ENCODE assay signal across 6 cellular contexts in genomic region chr1:154992721-154993571, GRCh38. TPM values are rescaled to one million over a fixed set of nuclear protein-coding genes. Genes with fewer than 3 reads are reported as not detected.
DNase-seq lines count a peak whose midpoint lies in the region; ATAC-seq and TF ChIP-seq lines count a peak whose summit lies in the region.

No MANE protein-coding gene starts in this region.

- H3K9ac ChIP-seq in mesendoderm (ENCODE audit: low read length): no peak overlapping the region

- WGBS in mesendoderm (ENCODE audit: extremely low coverage, insufficient coverage, low lambda C conversion rate): no CpG with 5 or more reads among the region's 14 CpGs

- no peak overlapping the region for H3K23ac ChIP-seq in mesendoderm (ENCODE audit: low read length)

- no peak overlapping the region for H4K8ac ChIP-seq in mesendoderm (ENCODE audit: low read depth, low read length)

- H3K4me1 ChIP-seq in HEK293 (ENCODE audit: control insufficient read depth, insufficient read depth, low read length): no peaks in the 10 kb centered on the region
- H3K4me1 ChIP-seq in RWPE2 (ENCODE audit: insufficient read depth, poor library complexity, severe bottlenecking): no peaks in the 10 kb centered on the region
- H3K4me1 ChIP-seq in mesendoderm (ENCODE audit: control insufficient read depth, low read depth, low read length): no peaks in the 10 kb centered on the region

- in situ Hi-C loops in GM13976 (cut with MboI; ENCODE audit: low sequenced_read_pairs, unreplicated experiment): no loop called here

- CTCF ChIA-PET in HEK293 (lab: Yijun Ruan, JAX): interaction anchor here (0.8 to 8.9 kb wide), 10 partner anchors 9 to 67 kb away, joined by 3 to 55 read pairs (median 4); partner anchors contain the start of genes FLAD1 and PYGO2
- CTCF ChIA-PET in activated CD8-positive, alpha-beta T cell treated with anti-CD3 and anti-CD28 coated beads for 36 hours (lab: Charles Lee): interaction anchor here (0.8 to 3.1 kb wide), 7 partner anchors 9 to 92 kb away, joined by 3 to 25 read pairs (median 8); partner anchors contain the start of genes ADAM15, FLAD1 and PBXIP1

- H4K5ac ChIP-seq in mesendoderm (ENCODE audit: low read length): no peak overlapping the region

- H3K56ac ChIP-seq in mesendoderm (ENCODE audit: low read length): no peak overlapping the region

- no peak overlapping the region for H3K27ac ChIP-seq in HEK293 (ENCODE audit: extremely low read depth, low read depth, low read length)
- peak overlapping the region; percentile 13 for H3K27ac ChIP-seq in RWPE2 (ENCODE audit: poor library complexity, severe bottlenecking)
- no peak overlapping the region for H3K27ac ChIP-seq in mesendoderm (ENCODE audit: low read depth, low read length)

- TF ChIP-seq CTCF in HEK293 (tag by site-specific recombination; IDR thresholded peaks at IDR 0.05): peak; percentile 71
- peak; percentile 39 for TF ChIP-seq CTCF in RWPE2 (IDR thresholded peaks at IDR 0.05; ENCODE audit: poor library complexity, severe bottlenecking)
- no peak for TF ChIP-seq CTCF in GM13976 (IDR thresholded peaks at IDR 0.05; ENCODE audit: borderline replicate concordance, control extremely low read depth, extremely low read depth, insufficient read depth, missing control alignments)
- no peak for TF ChIP-seq CTCF in activated CD8-positive, alpha-beta T cell treated with anti-CD3 and anti-CD28 coated beads for 36 hours (IDR thresholded peaks at IDR 0.05)

- no peak overlapping the region for H2AK5ac ChIP-seq in mesendoderm (ENCODE audit: low read length)

- H3K18ac ChIP-seq in mesendoderm (ENCODE audit: low read length): no peak overlapping the region

- peak; percentile 55 for DNase-seq in RWPE2 (ENCODE audit: low spot score)
- peak; percentile 75 for DNase-seq in mesendoderm
- DNase-seq in GM13976 (ENCODE audit: low spot score): no peak
- DNase-seq in activated effector memory CD4-positive, alpha-beta T cell treated with Interleukin-2 at 50 U/mL for 16 hours: no peak
- DNase-seq in activated CD8-positive, alpha-beta T cell treated with anti-CD3 and anti-CD28 coated beads for 36 hours: no peak

- H3K9me3 ChIP-seq in HEK293 (ENCODE audit: control insufficient read depth, insufficient read depth, low read depth, low read length) (no peaks in the 10 kb centered on the region), RWPE2 (ENCODE audit: severe bottlenecking) (no peaks in the 10 kb centered on the region)

- H3K4ac ChIP-seq in mesendoderm (ENCODE audit: low read depth, low read length): no peak overlapping the region

- H3K27ac Mint-ChIP-seq in activated CD8-positive, alpha-beta T cell treated with anti-CD3 and anti-CD28 coated beads for 36 hours: no peak overlapping the region

- H3K4me3 Mint-ChIP-seq in activated CD8-positive, alpha-beta T cell treated with anti-CD3 and anti-CD28 coated beads for 36 hours: no peak overlapping the region

- H2BK120ac ChIP-seq in mesendoderm (ENCODE audit: low read depth, low read length): no peak overlapping the region

- H3K4me3 ChIP-seq in HEK293 (ENCODE audit: low read depth, low read length) (no peak overlapping the region), RWPE2 (ENCODE audit: severe bottlenecking) (no peak overlapping the region), mesendoderm (ENCODE audit: low read length) (no peak overlapping the region)

- peaks cover 0 to 36% of the 10 kb centered on the region in 2 experiments; a peak in 2 of 3 replicates for H3K36me3 ChIP-seq in HEK293 (ENCODE audit: control insufficient read depth in 2 of 2, insufficient read depth in 1 of 2, low read length in 2 of 2)
- peaks cover 31% of the 10 kb centered on the region for H3K36me3 ChIP-seq in RWPE2 (ENCODE audit: low read depth)
- peaks cover 19% of the 10 kb centered on the region for H3K36me3 ChIP-seq in mesendoderm (ENCODE audit: control insufficient read depth, insufficient read depth, low read length)

- H2BK5ac ChIP-seq in mesendoderm (ENCODE audit: low read length): no peak overlapping the region

- H3K79me2 ChIP-seq in mesendoderm (ENCODE audit: control insufficient read depth, insufficient read depth, low read length): peaks cover 4% of the 10 kb centered on the region

- H3K79me1 ChIP-seq in mesendoderm (ENCODE audit: low read length): peaks cover 18% of the 10 kb centered on the region

- no peak overlapping the region for H3K4me2 ChIP-seq in mesendoderm (ENCODE audit: low read length)

- H3K9me3 Mint-ChIP-seq in activated CD8-positive, alpha-beta T cell treated with anti-CD3 and anti-CD28 coated beads for 36 hours: no peaks in the 10 kb centered on the region

- H2BK15ac ChIP-seq in mesendoderm (replicated peaks; ENCODE audit: low read depth): no peak overlapping the region

- ATAC-seq in RWPE2 (ENCODE audit: low read depth): peak; percentile 61
- ATAC-seq in activated CD8-positive, alpha-beta T cell treated with anti-CD3 and anti-CD28 coated beads for 36 hours: no peak

- peaks cover 29% of the 10 kb centered on the region for H3K4me1 Mint-ChIP-seq in activated CD8-positive, alpha-beta T cell treated with anti-CD3 and anti-CD28 coated beads for 36 hours (ENCODE audit: low read depth)

- H3K36me3 Mint-ChIP-seq in activated CD8-positive, alpha-beta T cell treated with anti-CD3 and anti-CD28 coated beads for 36 hours (ENCODE audit: low read depth): peaks cover 17% of the 10 kb centered on the region

- no peaks in the 10 kb centered on the region for H3K27me3 ChIP-seq in RWPE2 (ENCODE audit: insufficient read depth, poor library complexity, severe bottlenecking)
- H3K27me3 ChIP-seq in mesendoderm (ENCODE audit: insufficient read depth, low read length, poor library complexity): no peaks in the 10 kb centered on the region

- no peaks in the 10 kb centered on the region for H3K27me3 Mint-ChIP-seq in activated CD8-positive, alpha-beta T cell treated with anti-CD3 and anti-CD28 coated beads for 36 hours

- POLR2A ChIA-PET in HEK293 (lab: Yijun Ruan, JAX): interaction anchor here (1.0 to 3.3 kb wide), 8 partner anchors 9 to 337 kb away, joined by 3 to 28 read pairs (median 4); partner anchors contain the start of genes CKS1B, FLAD1 and PBXIP1
- POLR2A ChIA-PET in activated CD8-positive, alpha-beta T cell treated with anti-CD3 and anti-CD28 coated beads for 36 hours (lab: Charles Lee): interaction anchor here (0.7 to 8.6 kb wide), 2 partner anchors 9 to 18 kb away, joined by 3 to 85 read pairs; partner anchors contain the start of genes CKS1B and FLAD1

- intact Hi-C loops in activated CD8-positive, alpha-beta T cell treated with anti-CD3 and anti-CD28 coated beads for 36 hours (cut with micrococcal nuclease): no loop called here

TF ChIP-seq in HEK293, 187 proteins besides CTCF, POLR2A, EP300 and RAD21 (continues in another document):
- TF ChIP-seq KLF1 (tag by site-specific recombination; IDR thresholded peaks at IDR 0.05): peak; percentile 46; the same call in 1 of the 2 replicates
- TF ChIP-seq ZNF18 (tag by site-specific recombination; IDR thresholded peaks at IDR 0.05): no peak
- peak; percentile 94 for TF ChIP-seq ZIC2 (tag by site-specific recombination; IDR thresholded peaks at IDR 0.05)
- TF ChIP-seq ZNF366 (tag by site-specific recombination; conservative IDR thresholded peaks at IDR 0.05): no peak
- peak; percentile 57 for TF ChIP-seq SP7 (tag by site-specific recombination; IDR thresholded peaks at IDR 0.05)
- TF ChIP-seq ZNF394 (tag by site-specific recombination; IDR thresholded peaks at IDR 0.05; ENCODE audit: borderline replicate concordance): no peak
- TF ChIP-seq PBX3 (CRISPR knock-in tag; IDR thresholded peaks at IDR 0.05): no peak
- no peak for TF ChIP-seq ZNF292 (tag by site-specific recombination; IDR thresholded peaks at IDR 0.05; ENCODE audit: borderline replicate concordance, low read depth)
- peak; percentile 81 for TF ChIP-seq ZNF600 (tag by site-specific recombination; IDR thresholded peaks at IDR 0.05)
- no peak for TF ChIP-seq ZNF112 (tag by site-specific recombination; IDR thresholded peaks at IDR 0.05)
- TF ChIP-seq GLI4 (tag by site-specific recombination; IDR thresholded peaks at IDR 0.05): no peak
- TF ChIP-seq ZFP41 (tag by site-specific recombination; IDR thresholded peaks at IDR 0.05; ENCODE audit: borderline replicate concordance): no peak

RNA-seq across cellular contexts. Expression of gene LENEP, which starts 0.4 kb away (rescaled TPM):
- polyA plus RNA-seq in mesendoderm (2013, experiment 1 of 2): 0.28 TPM
- 0.11 TPM for polyA plus RNA-seq in mesendoderm (2013, experiment 2 of 2)
- not detected for total RNA-seq in activated CD8-positive, alpha-beta T cell treated with anti-CD3 and anti-CD28 coated beads for 36 hours

RNA-seq across cellular contexts. Expression of gene ZBTB7B, which starts 9.7 kb away (rescaled TPM):
- 7.4 TPM for polyA plus RNA-seq in mesendoderm (2013, experiment 1 of 2)
- 6.9 TPM for polyA plus RNA-seq in mesendoderm (2013, experiment 2 of 2)
- total RNA-seq in activated CD8-positive, alpha-beta T cell treated with anti-CD3 and anti-CD28 coated beads for 36 hours: 10 to 100 TPM; 26.3 to 26.5 TPM

RNA-seq across cellular contexts. Expression of gene FLAD1, which starts 9.8 kb away (rescaled TPM):
- polyA plus RNA-seq in mesendoderm (2013, experiment 1 of 2): 74.3 TPM
- 74.9 TPM for polyA plus RNA-seq in mesendoderm (2013, experiment 2 of 2)
- 10 to 100 TPM; 31.5 to 32.9 TPM for total RNA-seq in activated CD8-positive, alpha-beta T cell treated with anti-CD3 and anti-CD28 coated beads for 36 hours

RNA-seq across cellular contexts. Expression of gene CKS1B, which starts 18.5 kb away (rescaled TPM):
- polyA plus RNA-seq in mesendoderm (2013, experiment 1 of 2): 618 TPM
- 617 TPM for polyA plus RNA-seq in mesendoderm (2013, experiment 2 of 2)
- 100 to 1,000 TPM; 172 to 173 TPM for total RNA-seq in activated CD8-positive, alpha-beta T cell treated with anti-CD3 and anti-CD28 coated beads for 36 hours

RNA-seq across cellular contexts. Expression of gene SHC1, which starts 22.4 kb away (rescaled TPM):
- 191 TPM for polyA plus RNA-seq in mesendoderm (2013, experiment 1 of 2)
- polyA plus RNA-seq in mesendoderm (2013, experiment 2 of 2): 190 TPM
- 10 to 100 TPM; 32.3 to 34.2 TPM for total RNA-seq in activated CD8-positive, alpha-beta T cell treated with anti-CD3 and anti-CD28 coated beads for 36 hours

Comparison
In these comparisons a context has a peak if more than half of its experiments do, and no peak if none do; other contexts are left out.
1. CTCF ChIP-seq: peak in HEK293 (single experiment) and RWPE2 (single experiment); none in GM13976 (single experiment) and activated CD8-positive, alpha-beta T cell treated with anti-CD3 and anti-CD28 coated beads for 36 hours (single experiment).
2. DNase-seq: peak in RWPE2 (single experiment) and mesendoderm (single experiment); none in GM13976 (single experiment), activated effector memory CD4-positive, alpha-beta T cell treated with Interleukin-2 at 50 U/mL for 16 hours (single experiment) and activated CD8-positive, alpha-beta T cell treated with anti-CD3 and anti-CD28 coated beads for 36 hours (single experiment).